ENCODE assay signal across 1 cellular context in the genomic region with DNA sequence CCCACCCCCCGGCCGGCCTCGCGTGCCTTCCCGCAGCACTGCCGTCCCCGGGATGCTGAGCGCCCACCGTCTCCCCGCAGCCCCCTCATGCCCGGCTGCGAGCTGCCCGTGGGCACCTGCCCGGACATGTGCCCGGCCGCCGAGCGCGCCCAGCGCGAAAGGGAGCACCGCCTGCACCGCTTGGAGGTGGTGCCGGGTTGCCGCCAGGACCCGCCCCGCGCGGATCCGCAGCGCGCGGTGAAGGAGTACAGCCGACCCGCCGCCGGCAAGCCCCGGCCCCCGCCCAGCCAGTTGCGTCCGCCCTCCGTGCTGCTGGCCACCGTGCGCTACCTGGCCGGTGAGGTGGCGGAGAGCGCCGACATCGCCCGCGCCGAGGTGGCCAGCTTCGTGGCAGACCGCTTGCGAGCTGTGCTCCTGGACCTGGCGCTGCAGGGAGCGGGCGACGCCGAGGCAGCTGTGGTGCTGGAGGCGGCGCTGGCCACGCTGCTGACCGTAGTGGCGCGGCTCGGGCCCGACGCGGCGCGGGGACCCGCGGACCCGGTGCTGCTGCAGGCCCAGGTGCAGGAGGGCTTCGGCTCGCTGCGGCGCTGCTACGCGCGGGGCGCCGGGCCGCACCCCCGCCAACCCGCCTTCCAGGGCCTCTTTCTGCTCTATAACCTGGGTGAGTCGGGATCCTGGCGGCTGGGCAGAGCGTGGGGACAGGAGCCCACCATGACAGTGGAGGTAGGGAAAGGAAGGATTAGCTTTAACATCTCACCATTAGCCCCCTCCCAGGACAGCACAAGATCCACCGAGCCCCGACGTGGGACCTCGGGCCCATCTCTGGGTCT.
TF ChIP-seq lines count a peak whose summit lies in the region.

A gene (plus strand): TSS at position 5 of the 830 bp plus-strand sequence. CDS start 83 bp downstream, at position 88.

TF ChIP-seq in HEK293, 187 proteins besides CTCF, POLR2A, EP300 and RAD21 (continued from another document and continues in another):
- TF ChIP-seq ZNF354C (tag by site-specific recombination; IDR thresholded peaks at IDR 0.05; ENCODE audit: borderline replicate concordance, low read depth) (no peak), OSR2 (tag by site-specific recombination; IDR thresholded peaks at IDR 0.05) (no peak), ZBTB21 (tag by site-specific recombination; IDR thresholded peaks at IDR 0.05) (no peak), KLF9 (tag by site-specific recombination; IDR thresholded peaks at IDR 0.05; ENCODE audit: low read depth) (no peak), PRDM1 (tag by site-specific recombination; IDR thresholded peaks at IDR 0.05) (no peak), ZNF416 (tag by site-specific recombination; IDR thresholded peaks at IDR 0.05) (no peak), ZNF529 (tag by site-specific recombination; IDR thresholded peaks at IDR 0.05; ENCODE audit: insufficient replicate concordance) (no peak), HOXA7 (CRISPR knock-in tag; IDR thresholded peaks at IDR 0.05; ENCODE audit: borderline replicate concordance) (no peak), ZBTB48 (tag by site-specific recombination; IDR thresholded peaks at IDR 0.05) (no peak), ZFP37 (tag by site-specific recombination; IDR thresholded peaks at IDR 0.05) (no peak), REPIN1 (tag by site-specific recombination; IDR thresholded peaks at IDR 0.05; ENCODE audit: low read depth) (no peak), ZNF311 (tag by site-specific recombination; IDR thresholded peaks at IDR 0.05; ENCODE audit: borderline replicate concordance) (no peak), ZNF350 (tag by site-specific recombination; IDR thresholded peaks at IDR 0.05) (no peak), ZNF76 (tag by site-specific recombination; IDR thresholded peaks at IDR 0.05; ENCODE audit: borderline replicate concordance, low read depth) (no peak), ZNF837 (tag by site-specific recombination; IDR thresholded peaks at IDR 0.05) (no peak), ZNF174 (tag by site-specific recombination; IDR thresholded peaks at IDR 0.05) (no peak), ZNF626 (tag by site-specific recombination; IDR thresholded peaks at IDR 0.05) (no peak), ZNF175 (tag by site-specific recombination; IDR thresholded peaks at IDR 0.05) (no peak), GLIS1 (tag by site-specific recombination; IDR thresholded peaks at IDR 0.05) (no peak), ZNF24 (tag by site-specific recombination; IDR thresholded peaks at IDR 0.05) (no peak), ZNF37A (tag by site-specific recombination; IDR thresholded peaks at IDR 0.05) (no peak), ZSCAN16 (tag by site-specific recombination; IDR thresholded peaks at IDR 0.05) (no peak), ZNF2 (tag by site-specific recombination; IDR thresholded peaks at IDR 0.05) (no peak), ZNF777 (tag by site-specific recombination; IDR thresholded peaks at IDR 0.05; ENCODE audit: borderline replicate concordance) (no peak), ZNF202 (tag by site-specific recombination; IDR thresholded peaks at IDR 0.05; ENCODE audit: borderline replicate concordance) (no peak), BCL11A (tag by site-specific recombination; IDR thresholded peaks at IDR 0.05; ENCODE audit: low read depth) (no peak), ZNF530 (tag by site-specific recombination; IDR thresholded peaks at IDR 0.05; ENCODE audit: low read depth) (no peak), RBAK (tag by site-specific recombination; IDR thresholded peaks at IDR 0.05) (no peak), ZFHX2 (tag by site-specific recombination; conservative IDR thresholded peaks at IDR 0.05) (peak; percentile 58; the same call in 1 of the 2 replicates), ZNF211 (tag by site-specific recombination; IDR thresholded peaks at IDR 0.05; ENCODE audit: low read depth) (no peak), ZNF391 (tag by site-specific recombination; IDR thresholded peaks at IDR 0.05; ENCODE audit: borderline replicate concordance, low read depth) (no peak), ZNF140 (tag by site-specific recombination; IDR thresholded peaks at IDR 0.05) (no peak), ZNF571 (tag by site-specific recombination; IDR thresholded peaks at IDR 0.05) (no peak), ZNF248 (tag by site-specific recombination; IDR thresholded peaks at IDR 0.05) (no peak), ZNF600 (tag by site-specific recombination; IDR thresholded peaks at IDR 0.05) (0 out of 2 replicates have a peak, but pooled peaks have one; percentile 28), TCF7L2 (IDR thresholded peaks at IDR 0.05; ENCODE audit: borderline replicate concordance, low read depth, low read length) (no peak), ZNF48 (tag by site-specific recombination; IDR thresholded peaks at IDR 0.05) (no peak), ZFP41 (tag by site-specific recombination; IDR thresholded peaks at IDR 0.05; ENCODE audit: borderline replicate concordance) (no peak), ZNF169 (tag by site-specific recombination; IDR thresholded peaks at IDR 0.05) (no peak), YY1 (tag by site-specific recombination; IDR thresholded peaks at IDR 0.05) (no peak), ZNF677 (tag by site-specific recombination; IDR thresholded peaks at IDR 0.05) (no peak), OVOL3 (tag by site-specific recombination; IDR thresholded peaks at IDR 0.05) (no peak)
- TF ChIP-seq, protein P1, sequence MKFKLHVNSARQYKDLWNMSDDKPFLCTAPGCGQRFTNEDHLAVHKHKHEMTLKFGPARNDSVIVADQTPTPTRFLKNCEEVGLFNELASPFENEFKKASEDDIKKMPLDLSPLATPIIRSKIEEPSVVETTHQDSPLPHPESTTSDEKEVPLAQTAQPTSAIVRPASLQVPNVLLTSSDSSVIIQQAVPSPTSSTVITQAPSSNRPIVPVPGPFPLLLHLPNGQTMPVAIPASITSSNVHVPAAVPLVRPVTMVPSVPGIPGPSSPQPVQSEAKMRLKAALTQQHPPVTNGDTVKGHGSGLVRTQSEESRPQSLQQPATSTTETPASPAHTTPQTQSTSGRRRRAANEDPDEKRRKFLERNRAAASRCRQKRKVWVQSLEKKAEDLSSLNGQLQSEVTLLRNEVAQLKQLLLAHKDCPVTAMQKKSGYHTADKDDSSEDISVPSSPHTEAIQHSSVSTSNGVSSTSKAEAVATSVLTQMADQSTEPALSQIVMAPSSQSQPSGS (tag by site-specific recombination; IDR thresholded peaks at IDR 0.05; ENCODE audit: low read depth) = no peak
- TF ChIP-seq, protein P2, sequence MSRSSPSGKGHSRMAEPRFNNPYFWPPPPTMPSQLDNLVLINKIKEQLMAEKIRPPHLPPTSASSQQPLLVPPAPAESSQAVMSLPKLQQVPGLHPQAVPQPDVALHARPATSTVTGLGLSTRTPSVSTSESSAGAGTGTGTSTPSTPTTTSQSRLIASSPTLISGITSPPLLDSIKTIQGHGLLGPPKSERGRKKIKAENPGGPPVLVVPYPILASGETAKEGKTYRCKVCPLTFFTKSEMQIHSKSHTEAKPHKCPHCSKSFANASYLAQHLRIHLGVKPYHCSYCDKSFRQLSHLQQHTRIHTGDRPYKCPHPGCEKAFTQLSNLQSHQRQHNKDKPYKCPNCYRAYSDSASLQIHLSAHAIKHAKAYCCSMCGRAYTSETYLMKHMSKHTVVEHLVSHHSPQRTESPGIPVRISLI (tag by site-specific recombination; IDR thresholded peaks at IDR 0.05) = no peak
- TF ChIP-seq, protein P3, sequence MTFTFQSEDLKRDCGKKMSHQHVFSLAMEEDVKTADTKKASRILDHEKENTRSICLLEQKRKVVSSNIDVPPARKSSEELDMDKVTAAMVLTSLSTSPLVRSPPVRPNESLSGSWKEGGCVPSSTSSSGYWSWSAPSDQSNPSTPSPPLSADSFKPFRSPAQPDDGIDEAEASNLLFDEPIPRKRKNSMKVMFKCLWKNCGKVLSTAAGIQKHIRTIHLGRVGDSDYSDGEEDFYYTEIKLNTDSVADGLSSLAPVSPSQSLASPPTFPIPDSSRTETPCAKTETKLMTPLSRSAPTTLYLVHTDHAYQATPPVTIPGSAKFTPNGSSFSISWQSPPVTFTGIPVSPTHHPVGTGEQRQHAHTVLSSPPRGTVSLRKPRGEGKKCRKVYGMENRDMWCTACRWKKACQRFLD (tag by site-specific recombination; IDR thresholded peaks at IDR 0.05) = no peak
- TF ChIP-seq, protein P4, sequence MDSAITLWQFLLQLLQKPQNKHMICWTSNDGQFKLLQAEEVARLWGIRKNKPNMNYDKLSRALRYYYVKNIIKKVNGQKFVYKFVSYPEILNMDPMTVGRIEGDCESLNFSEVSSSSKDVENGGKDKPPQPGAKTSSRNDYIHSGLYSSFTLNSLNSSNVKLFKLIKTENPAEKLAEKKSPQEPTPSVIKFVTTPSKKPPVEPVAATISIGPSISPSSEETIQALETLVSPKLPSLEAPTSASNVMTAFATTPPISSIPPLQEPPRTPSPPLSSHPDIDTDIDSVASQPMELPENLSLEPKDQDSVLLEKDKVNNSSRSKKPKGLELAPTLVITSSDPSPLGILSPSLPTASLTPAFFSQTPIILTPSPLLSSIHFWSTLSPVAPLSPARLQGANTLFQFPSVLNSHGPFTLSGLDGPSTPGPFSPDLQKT (IDR thresholded peaks at IDR 0.05; ENCODE audit: borderline replicate concordance, low read depth, low read length) = no peak
- TF ChIP-seq, protein P5, sequence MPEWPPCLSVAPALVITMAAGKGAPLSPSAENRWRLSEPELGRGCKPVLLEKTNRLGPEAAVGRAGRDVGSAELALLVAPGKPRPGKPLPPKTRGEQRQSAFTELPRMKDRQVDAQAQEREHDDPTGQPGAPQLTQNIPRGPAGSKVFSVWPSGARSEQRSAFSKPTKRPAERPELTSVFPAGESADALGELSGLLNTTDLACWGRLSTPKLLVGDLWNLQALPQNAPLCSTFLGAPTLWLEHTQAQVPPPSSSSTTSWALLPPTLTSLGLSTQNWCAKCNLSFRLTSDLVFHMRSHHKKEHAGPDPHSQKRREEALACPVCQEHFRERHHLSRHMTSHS (tag by site-specific recombination; IDR thresholded peaks at IDR 0.05) = no peak
- TF ChIP-seq, protein P6, sequence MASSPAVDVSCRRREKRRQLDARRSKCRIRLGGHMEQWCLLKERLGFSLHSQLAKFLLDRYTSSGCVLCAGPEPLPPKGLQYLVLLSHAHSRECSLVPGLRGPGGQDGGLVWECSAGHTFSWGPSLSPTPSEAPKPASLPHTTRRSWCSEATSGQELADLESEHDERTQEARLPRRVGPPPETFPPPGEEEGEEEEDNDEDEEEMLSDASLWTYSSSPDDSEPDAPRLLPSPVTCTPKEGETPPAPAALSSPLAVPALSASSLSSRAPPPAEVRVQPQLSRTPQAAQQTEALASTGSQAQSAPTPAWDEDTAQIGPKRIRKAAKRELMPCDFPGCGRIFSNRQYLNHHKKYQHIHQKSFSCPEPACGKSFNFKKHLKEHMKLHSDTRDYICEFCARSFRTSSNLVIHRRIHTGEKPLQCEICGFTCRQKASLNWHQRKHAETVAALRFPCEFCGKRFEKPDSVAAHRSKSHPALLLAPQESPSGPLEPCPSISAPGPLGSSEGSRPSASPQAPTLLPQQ (tag by site-specific recombination; IDR thresholded peaks at IDR 0.05) = peak; percentile 52; the same call in 1 of the 2 replicates
- TF ChIP-seq, protein P7, sequence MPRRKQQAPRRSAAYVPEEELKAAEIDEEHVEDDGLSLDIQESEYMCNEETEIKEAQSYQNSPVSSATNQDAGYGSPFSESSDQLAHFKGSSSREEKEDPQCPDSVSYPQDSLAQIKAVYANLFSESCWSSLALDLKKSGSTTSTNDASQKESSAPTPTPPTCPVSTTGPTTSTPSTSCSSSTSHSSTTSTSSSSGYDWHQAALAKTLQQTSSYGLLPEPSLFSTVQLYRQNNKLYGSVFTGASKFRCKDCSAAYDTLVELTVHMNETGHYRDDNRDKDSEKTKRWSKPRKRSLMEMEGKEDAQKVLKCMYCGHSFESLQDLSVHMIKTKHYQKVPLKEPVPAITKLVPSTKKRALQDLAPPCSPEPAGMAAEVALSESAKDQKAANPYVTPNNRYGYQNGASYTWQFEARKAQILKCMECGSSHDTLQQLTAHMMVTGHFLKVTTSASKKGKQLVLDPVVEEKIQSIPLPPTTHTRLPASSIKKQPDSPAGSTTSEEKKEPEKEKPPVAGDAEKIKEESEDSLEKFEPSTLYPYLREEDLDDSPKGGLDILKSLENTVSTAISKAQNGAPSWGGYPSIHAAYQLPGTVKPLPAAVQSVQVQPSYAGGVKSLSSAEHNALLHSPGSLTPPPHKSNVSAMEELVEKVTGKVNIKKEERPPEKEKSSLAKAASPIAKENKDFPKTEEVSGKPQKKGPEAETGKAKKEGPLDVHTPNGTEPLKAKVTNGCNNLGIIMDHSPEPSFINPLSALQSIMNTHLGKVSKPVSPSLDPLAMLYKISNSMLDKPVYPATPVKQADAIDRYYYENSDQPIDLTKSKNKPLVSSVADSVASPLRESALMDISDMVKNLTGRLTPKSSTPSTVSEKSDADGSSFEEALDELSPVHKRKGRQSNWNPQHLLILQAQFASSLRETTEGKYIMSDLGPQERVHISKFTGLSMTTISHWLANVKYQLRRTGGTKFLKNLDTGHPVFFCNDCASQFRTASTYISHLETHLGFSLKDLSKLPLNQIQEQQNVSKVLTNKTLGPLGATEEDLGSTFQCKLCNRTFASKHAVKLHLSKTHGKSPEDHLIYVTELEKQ (tag by site-specific recombination; IDR thresholded peaks at IDR 0.05; ENCODE audit: borderline replicate concordance) = no peak
- TF ChIP-seq, protein P8, sequence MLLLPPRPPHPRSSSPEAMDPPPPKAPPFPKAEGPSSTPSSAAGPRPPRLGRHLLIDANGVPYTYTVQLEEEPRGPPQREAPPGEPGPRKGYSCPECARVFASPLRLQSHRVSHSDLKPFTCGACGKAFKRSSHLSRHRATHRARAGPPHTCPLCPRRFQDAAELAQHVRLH (tag by site-specific recombination; IDR thresholded peaks at IDR 0.05) = no peak
- TF ChIP-seq, protein P9, sequence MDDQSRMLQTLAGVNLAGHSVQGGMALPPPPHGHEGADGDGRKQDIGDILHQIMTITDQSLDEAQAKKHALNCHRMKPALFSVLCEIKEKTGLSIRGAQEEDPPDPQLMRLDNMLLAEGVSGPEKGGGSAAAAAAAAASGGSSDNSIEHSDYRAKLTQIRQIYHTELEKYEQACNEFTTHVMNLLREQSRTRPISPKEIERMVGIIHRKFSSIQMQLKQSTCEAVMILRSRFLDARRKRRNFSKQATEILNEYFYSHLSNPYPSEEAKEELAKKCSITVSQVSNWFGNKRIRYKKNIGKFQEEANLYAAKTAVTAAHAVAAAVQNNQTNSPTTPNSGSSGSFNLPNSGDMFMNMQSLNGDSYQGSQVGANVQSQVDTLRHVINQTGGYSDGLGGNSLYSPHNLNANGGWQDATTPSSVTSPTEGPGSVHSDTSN (CRISPR knock-in tag; IDR thresholded peaks at IDR 0.05) = peak; percentile 82; the same call in 1 of the 2 replicates
- TF ChIP-seq, protein P10, sequence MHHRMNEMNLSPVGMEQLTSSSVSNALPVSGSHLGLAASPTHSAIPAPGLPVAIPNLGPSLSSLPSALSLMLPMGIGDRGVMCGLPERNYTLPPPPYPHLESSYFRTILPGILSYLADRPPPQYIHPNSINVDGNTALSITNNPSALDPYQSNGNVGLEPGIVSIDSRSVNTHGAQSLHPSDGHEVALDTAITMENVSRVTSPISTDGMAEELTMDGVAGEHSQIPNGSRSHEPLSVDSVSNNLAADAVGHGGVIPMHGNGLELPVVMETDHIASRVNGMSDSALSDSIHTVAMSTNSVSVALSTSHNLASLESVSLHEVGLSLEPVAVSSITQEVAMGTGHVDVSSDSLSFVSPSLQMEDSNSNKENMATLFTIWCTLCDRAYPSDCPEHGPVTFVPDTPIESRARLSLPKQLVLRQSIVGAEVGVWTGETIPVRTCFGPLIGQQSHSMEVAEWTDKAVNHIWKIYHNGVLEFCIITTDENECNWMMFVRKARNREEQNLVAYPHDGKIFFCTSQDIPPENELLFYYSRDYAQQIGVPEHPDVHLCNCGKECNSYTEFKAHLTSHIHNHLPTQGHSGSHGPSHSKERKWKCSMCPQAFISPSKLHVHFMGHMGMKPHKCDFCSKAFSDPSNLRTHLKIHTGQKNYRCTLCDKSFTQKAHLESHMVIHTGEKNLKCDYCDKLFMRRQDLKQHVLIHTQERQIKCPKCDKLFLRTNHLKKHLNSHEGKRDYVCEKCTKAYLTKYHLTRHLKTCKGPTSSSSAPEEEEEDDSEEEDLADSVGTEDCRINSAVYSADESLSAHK (tag by site-specific recombination; IDR thresholded peaks at IDR 0.05) = no peak
